In genomic region chr9:127224883-127225739, GRCh38 we compare ENCODE assay signal across 8 cellular contexts. TPM values are rescaled to one million over a fixed set of nuclear protein-coding genes. Genes with fewer than 3 reads are reported as not detected.
DNase-seq lines count a peak whose midpoint lies in the region; ATAC-seq and TF ChIP-seq lines count a peak whose summit lies in the region.

No MANE protein-coding gene starts in this region.

- H3K27ac ChIP-seq in coronary artery, result peak overlapping the region; percentile 79 to 91

- no peaks in the 10 kb centered on the region for H3K36me3 Mint-ChIP-seq in activated CD4-positive, alpha-beta T cell treated with anti-CD3 and anti-CD28 coated beads, Interleukin-2, amount 10 ng/mL, durations not matched to agents 7 days and 5 days (ENCODE audit: low read depth)

- TF ChIP-seq CTCF in coronary artery (IDR thresholded peaks at IDR 0.05), result no peak

- CTCF ChIA-PET in activated CD4-positive, alpha-beta T cell treated with anti-CD3 and anti-CD28 coated beads, Interleukin-2, amount 10 ng/mL, durations not matched to agents 7 days and 5 days (lab: Charles Lee), result interaction anchor here (1.0 to 2.2 kb wide), 6 partner anchors 9 to 172 kb away, joined by 3 to 6 read pairs (median 5); partner anchors contain the start of gene SLC2A8

- DNase-seq in SIG-M5 treated with dmso at 0.1 percent for 504 hours (lab: John Stamatoyannopoulos, UW; ENCODE audit: unreplicated experiment), result peak; percentile 87
- no peak for DNase-seq in SIG-M5 (lab: John Stamatoyannopoulos, UW)
- peak; percentile 90 for DNase-seq in NCI-H460 (ENCODE audit: extremely low read depth, low read depth)
- peak; percentile 92 for DNase-seq in activated CD4-positive, alpha-beta T cell treated with anti-CD3 and anti-CD28 coated beads, Interleukin-2, amount 10 ng/mL, durations not matched to agents 7 days and 5 days
- peak; percentile 97 for DNase-seq in coronary artery (ENCODE audit: low spot score)
- DNase-seq in left lobe of liver (ENCODE audit: low spot score), result peak; percentile 95
- DNase-seq in stimulated activated CD4-positive, alpha-beta T cell treated with anti-CD3 and anti-CD28 coated beads, Interleukin-1b, Interleukin-23, amount 100 ng/mL, for 4 hours (ENCODE audit: low read depth in 2 of 2), result peak; percentile 94 to 96

- H3K4me3 Mint-ChIP-seq in activated CD4-positive, alpha-beta T cell treated with anti-CD3 and anti-CD28 coated beads, Interleukin-2, amount 10 ng/mL, durations not matched to agents 7 days and 5 days, result peak overlapping the region; percentile 78

- peaks cover 43% of the 10 kb centered on the region for H3K27me3 Mint-ChIP-seq in activated CD4-positive, alpha-beta T cell treated with anti-CD3 and anti-CD28 coated beads, Interleukin-2, amount 10 ng/mL, durations not matched to agents 7 days and 5 days

- H3K27ac Mint-ChIP-seq in activated CD4-positive, alpha-beta T cell treated with anti-CD3 and anti-CD28 coated beads, Interleukin-2, amount 10 ng/mL, durations not matched to agents 7 days and 5 days, result no peak overlapping the region

- ATAC-seq in HG03159 (IDR thresholded peaks at IDR 0.05; ENCODE audit: unreplicated experiment) (peak; percentile 46), left lobe of liver (peak; percentile 88)

- POLR2A ChIA-PET in activated CD4-positive, alpha-beta T cell treated with anti-CD3 and anti-CD28 coated beads, Interleukin-2, amount 10 ng/mL, durations not matched to agents 7 days and 5 days (lab: Charles Lee), result no interaction called here

- no peaks in the 10 kb centered on the region for H3K9me3 Mint-ChIP-seq in activated CD4-positive, alpha-beta T cell treated with anti-CD3 and anti-CD28 coated beads, Interleukin-2, amount 10 ng/mL, durations not matched to agents 7 days and 5 days

- peaks cover 23% of the 10 kb centered on the region for H3K4me1 Mint-ChIP-seq in activated CD4-positive, alpha-beta T cell treated with anti-CD3 and anti-CD28 coated beads, Interleukin-2, amount 10 ng/mL, durations not matched to agents 7 days and 5 days

- peak overlapping the region; percentile 92 for H3K4me3 ChIP-seq in coronary artery

RNA-seq across cellular contexts. Expression of gene GARNL3, which starts 39.5 kb away (rescaled TPM):
- 2.9 and 5.6 TPM in 2 replicates for total RNA-seq in NCI-H460 (2014; rRNA removed; shearing (Covaris generic))
- polyA plus RNA-seq in NCI-H460 (2014; cell fraction: nucleus; rRNA removed), result 21.7 and 42.8 TPM in 2 replicates
- 1 to 10 TPM; 1.6 to 2.0 TPM for total RNA-seq in activated CD4-positive, alpha-beta T cell treated with anti-CD3 and anti-CD28 coated beads, Interleukin-2, amount 10 ng/mL, durations not matched to agents 7 days and 5 days
- total RNA-seq in left lobe of liver, result 7.4 TPM
